Comparison of ENCODE assay signal across 13 cellular contexts in genomic region chr6:163529605-163530004, GRCh38.
A peak's percentile ranks its signal among the peaks of the same experiment; 100 is the strongest.
DNase-seq lines count a peak whose midpoint lies in the region; ATAC-seq and TF ChIP-seq lines count a peak whose summit lies in the region.
"Had no signal": no experiment of that assay in that cellular context is flagged by ENCODE, and none has a peak within 500 bp of the region (broad histone marks: within the 10 kb centered on the region; RNA-seq: fewer than 3 reads in every experiment).

No MANE protein-coding gene starts in this region.

- no peak for TF ChIP-seq CTCF in MCF 10A (IDR thresholded peaks at IDR 0.05; ENCODE audit: unreplicated experiment)
- no peak for TF ChIP-seq CTCF in breast epithelium (IDR thresholded peaks at IDR 0.05)
- TF ChIP-seq CTCF in brain (conservative IDR thresholded peaks at IDR 0.05), result no peak
- TF ChIP-seq CTCF in upper lobe of right lung (IDR thresholded peaks at IDR 0.05), result no peak

- DNase-seq in MCF 10A (ENCODE audit: unreplicated experiment) (peak; percentile 68), breast epithelium (ENCODE audit: low spot score in 2 of 2) (no peak), hepatic stellate cell (ENCODE audit: low spot score) (peak; percentile 58), upper lobe of right lung (no peak), NCI-H446 treated with DMSO at 0.1 percent for 48 hours (lab: John Stamatoyannopoulos, UW) (no peak), NCI-H1694 treated with DMSO at 0.1 percent for 48 hours (lab: John Stamatoyannopoulos, UW) (no peak)
- DNase-seq: activated naive CD8-positive, alpha-beta T cell treated with anti-CD3 and anti-CD28 coated beads, Interleukin-2, amount 50 U/mL, for 24 hours; naive B cell; NCI-H510A; testis had no signal

- H3K27ac ChIP-seq in breast epithelium (no peak overlapping the region), upper lobe of right lung (no peak overlapping the region)
- H3K27ac ChIP-seq: 22Rv1, testis had no signal

- peaks cover 0 to 11% of the 10 kb centered on the region in 2 donors for H3K4me1 ChIP-seq in breast epithelium
- H3K4me1 ChIP-seq in upper lobe of right lung, result peaks cover 64% of the 10 kb centered on the region

- TF ChIP-seq POLR2A in breast epithelium (IDR thresholded peaks at IDR 0.05), result no peak

- H3K4me3 Mint-ChIP-seq in MCF 10A (ENCODE audit: unreplicated experiment) (peak overlapping the region; percentile 25), brain (peak overlapping the region in 4 of 5 experiments; percentile 38 to 77 (median 60))
- H3K4me3 Mint-ChIP-seq: activated naive CD8-positive, alpha-beta T cell treated with anti-CD3 and anti-CD28 coated beads, Interleukin-2, amount 50 U/mL, for 24 hours; naive B cell had no signal

- no peaks in the 10 kb centered on the region for H3K9me3 ChIP-seq in breast epithelium
- H3K9me3 ChIP-seq in upper lobe of right lung, result no peaks in the 10 kb centered on the region
- H3K9me3 ChIP-seq: testis had no signal

- H3K27ac Mint-ChIP-seq in MCF 10A (ENCODE audit: low read depth, unreplicated experiment), result peak overlapping the region; percentile 20
- H3K27ac Mint-ChIP-seq in brain, result peak overlapping the region in 4 of 5 experiments; percentile 28 to 86 (median 78)
- H3K27ac Mint-ChIP-seq: activated naive CD8-positive, alpha-beta T cell treated with anti-CD3 and anti-CD28 coated beads, Interleukin-2, amount 50 U/mL, for 24 hours; naive B cell had no signal

- no peak overlapping the region for H3K4me3 ChIP-seq in breast epithelium
- H3K4me3 ChIP-seq in upper lobe of right lung, result no peak overlapping the region
- H3K4me3 ChIP-seq: testis had no signal

- intact Hi-C loops in MCF 10A (cut with micrococcal nuclease), result loop anchor here (5.0 to 10.0 kb wide), 2 partner anchors 72 to 675 kb away; no protein-coding TSS in a partner anchor
- intact Hi-C loops in breast epithelium (cut with DNase I; ENCODE audit: low total_unique reads), result no loop called here
- intact Hi-C loops in upper lobe of right lung (cut with DNase I), result no loop called here

- BruUV-seq in MCF 10A (replicated peaks; lab: Mats Ljungman, UMichigan), result no TSS peak

- CTCF ChIA-PET in MCF 10A (lab: Yijun Ruan, JAX), result interaction anchor here (0.6 to 0.8 kb wide), 3 partner anchors 26 to 1399 kb away, joined by 3 to 4 read pairs (median 3); no protein-coding TSS in a partner anchor

- POLR2A ChIA-PET in MCF 10A (lab: Yijun Ruan, JAX), result interaction anchor here (0.6 to 2.1 kb wide), 7 partner anchors 9 to 498 kb away, joined by 3 to 10 read pairs (median 3); no protein-coding TSS in a partner anchor

- H3K4me1 Mint-ChIP-seq in MCF 10A (ENCODE audit: insufficient read depth, unreplicated experiment), result peaks cover 43% of the 10 kb centered on the region
- peaks cover 100% of the 10 kb centered on the region for H3K4me1 Mint-ChIP-seq in brain

- no peaks in the 10 kb centered on the region for H3K27me3 Mint-ChIP-seq in MCF 10A (ENCODE audit: insufficient read depth, unreplicated experiment)
- H3K27me3 Mint-ChIP-seq in brain, result no peaks in the 10 kb centered on the region
- H3K27me3 Mint-ChIP-seq: activated naive CD8-positive, alpha-beta T cell treated with anti-CD3 and anti-CD28 coated beads, Interleukin-2, amount 50 U/mL, for 24 hours; naive B cell had no signal

- H3K9me3 Mint-ChIP-seq in MCF 10A (ENCODE audit: unreplicated experiment) (no peaks in the 10 kb centered on the region), brain (peaks cover 0 to 3% (median 0%) of the 10 kb centered on the region in 5 experiments)
- H3K9me3 Mint-ChIP-seq: activated naive CD8-positive, alpha-beta T cell treated with anti-CD3 and anti-CD28 coated beads, Interleukin-2, amount 50 U/mL, for 24 hours; naive B cell had no signal

- no peaks in the 10 kb centered on the region for H3K27me3 ChIP-seq in breast epithelium
- H3K27me3 ChIP-seq in upper lobe of right lung, result no peaks in the 10 kb centered on the region
- H3K27me3 ChIP-seq: testis had no signal

- ATAC-seq in upper lobe of right lung (peak; percentile 16), GM21447 (IDR thresholded peaks at IDR 0.05; ENCODE audit: unreplicated experiment) (no peak)
- ATAC-seq: activated naive CD8-positive, alpha-beta T cell treated with anti-CD3 and anti-CD28 coated beads, Interleukin-2, amount 50 U/mL, for 24 hours had no signal

- H3K36me3 Mint-ChIP-seq in MCF 10A (ENCODE audit: insufficient read depth, unreplicated experiment) (peaks cover 19% of the 10 kb centered on the region), brain (peaks cover 23% of the 10 kb centered on the region)

- no peaks in the 10 kb centered on the region for H3K36me3 ChIP-seq in breast epithelium
- no peaks in the 10 kb centered on the region for H3K36me3 ChIP-seq in upper lobe of right lung

Comparison
In these comparisons a context has a peak if more than half of its experiments do, and no peak if none do; other contexts are left out.
1. DNase-seq: peak in MCF 10A (single experiment) and hepatic stellate cell (single experiment); none in breast epithelium (0 of 2), upper lobe of right lung (single experiment), NCI-H446 treated with DMSO at 0.1 percent for 48 hours (single experiment) and NCI-H1694 treated with DMSO at 0.1 percent for 48 hours (single experiment).